21 cellular contexts compared by ENCODE assay signal in the genomic region with DNA sequence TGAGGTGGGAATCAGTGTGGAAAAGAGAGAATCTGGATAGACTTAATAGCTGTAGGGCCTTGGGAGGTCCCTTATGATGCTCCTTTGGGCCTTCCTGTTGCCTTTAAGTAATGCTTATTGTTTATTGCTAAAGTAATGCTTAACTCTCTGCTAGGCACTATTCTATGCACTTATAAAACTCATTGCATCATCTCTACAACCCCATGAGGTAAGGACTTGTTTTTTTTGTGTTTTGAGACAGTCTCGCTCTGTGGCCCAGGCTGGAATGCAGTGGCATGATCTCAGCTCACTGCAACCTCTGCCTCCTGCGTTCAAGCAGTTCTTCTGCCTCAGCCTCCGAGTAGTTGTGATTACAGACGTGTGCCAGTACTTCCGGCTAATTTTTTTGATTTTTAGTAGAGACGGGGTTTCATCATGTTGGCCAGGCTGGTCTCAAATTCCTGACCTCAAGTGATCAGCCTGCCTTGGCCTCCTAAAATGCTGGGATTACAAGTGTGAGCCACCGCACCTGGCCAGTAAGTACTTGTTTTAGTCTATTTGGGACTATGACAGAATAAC. TPM values are rescaled to one million over a fixed set of nuclear protein-coding genes. Genes with fewer than 3 reads are reported as not detected.
DNase-seq lines count a peak whose midpoint lies in the region; ATAC-seq, FAIRE-seq and TF ChIP-seq lines count a peak whose summit lies in the region.
"Had no signal": no experiment of that assay in that cellular context is flagged by ENCODE, and none has a peak within 500 bp of the region (broad histone marks: within the 10 kb centered on the region; RNA-seq: fewer than 3 reads in every experiment).

No MANE protein-coding gene starts in this region.

- no peak overlapping the region for H3K4me3 ChIP-seq in HepG2 (replicated peaks in 1 of 3; ENCODE audit: insufficient read depth in 1 of 3, low read depth in 2 of 3, low read length in 3 of 3)
- no peak overlapping the region for H3K4me3 ChIP-seq in right lobe of liver
- no peak overlapping the region for H3K4me3 ChIP-seq in fibroblast of villous mesenchyme (ENCODE audit: low read depth, low read length)
- H3K4me3 ChIP-seq in upper lobe of right lung = no peak overlapping the region
- H3K4me3 ChIP-seq: BLaER1 treated with 17β-estradiol and CSF1 and Interleukin-3, amounts not matched to agents 10 nM and 100 nM; GM12878; Peyer's patch had no signal

- H3K36me3 Mint-ChIP-seq in activated CD8-positive, alpha-beta T cell treated with anti-CD3 and anti-CD28 coated beads for 36 hours (ENCODE audit: low read depth) = peaks cover 32% of the 10 kb centered on the region
- peaks cover 53% of the 10 kb centered on the region for H3K36me3 Mint-ChIP-seq in activated CD8-positive, alpha-beta T cell treated with anti-CD3 and anti-CD28 coated beads, Interleukin-2, amount 10 ng/mL, durations not matched to agents 7 days and 5 days (ENCODE audit: low read depth)

- CTCF ChIA-PET in activated CD8-positive, alpha-beta T cell treated with anti-CD3 and anti-CD28 coated beads for 36 hours (lab: Charles Lee) = interaction anchor here (1.2 kb wide), 1 partner anchor 22 kb away, joined by 5 read pairs; a partner anchor contains a TSS
- CTCF ChIA-PET in activated CD8-positive, alpha-beta T cell treated with anti-CD3 and anti-CD28 coated beads, Interleukin-2, amount 10 ng/mL, durations not matched to agents 7 days and 5 days (lab: Charles Lee) = no interaction called here
- CTCF ChIA-PET in HepG2 (lab: Yijun Ruan, JAX; ENCODE audit: low intra/inter-chr PET ratio, low total read pairs) = no interaction called here

- WGBS in HepG2 (ENCODE audit: low lambda C conversion rate) = 98% methylated on average over 7 of the region's 7 CpGs
- WGBS in right lobe of liver (ENCODE audit: insufficient coverage, low coverage, low lambda C conversion rate, missing lambda C conversion rate) = 98% methylated on average over 6 of the region's 7 CpGs

- BruUV-seq in HepG2 (replicated peaks; lab: Mats Ljungman, UMichigan) = no TSS peak

- H3K4me2 ChIP-seq in HepG2 (ENCODE audit: low read depth, low read length) = no peak overlapping the region
- H3K4me2 ChIP-seq: BLaER1 treated with 17β-estradiol and CSF1 and Interleukin-3, amounts not matched to agents 10 nM and 100 nM had no signal

- H3K9me3 ChIP-seq in HepG2 (ENCODE audit: low read length) = no peaks in the 10 kb centered on the region
- H3K9me3 ChIP-seq in right lobe of liver = no peaks in the 10 kb centered on the region
- no peaks in the 10 kb centered on the region for H3K9me3 ChIP-seq in upper lobe of right lung
- H3K9me3 ChIP-seq: BLaER1 treated with 17β-estradiol and CSF1 and Interleukin-3, amounts not matched to agents 10 nM and 100 nM; Peyer's patch had no signal

- no peaks in the 10 kb centered on the region for H3K27me3 Mint-ChIP-seq in activated CD8-positive, alpha-beta T cell treated with anti-CD3 and anti-CD28 coated beads for 36 hours
- H3K27me3 Mint-ChIP-seq in activated CD8-positive, alpha-beta T cell treated with anti-CD3 and anti-CD28 coated beads, Interleukin-2, amount 10 ng/mL, durations not matched to agents 7 days and 5 days (ENCODE audit: low read depth) = no peaks in the 10 kb centered on the region

- ATAC-seq in activated CD8-positive, alpha-beta T cell treated with anti-CD3 and anti-CD28 coated beads for 36 hours = no peak
- ATAC-seq in activated CD8-positive, alpha-beta T cell treated with anti-CD3 and anti-CD28 coated beads, Interleukin-2, amount 10 ng/mL, durations not matched to agents 7 days and 5 days = no peak
- ATAC-seq in HepG2 = no peak
- ATAC-seq in right lobe of liver = no peak
- ATAC-seq in upper lobe of right lung = no peak
- no peak for ATAC-seq in GM21515 (IDR thresholded peaks at IDR 0.05; ENCODE audit: unreplicated experiment)
- no peak for ATAC-seq in HG03460 (IDR thresholded peaks at IDR 0.05; ENCODE audit: unreplicated experiment)
- ATAC-seq: CD8-positive, alpha-beta T cell; GM12878 had no signal

- H3K36me3 ChIP-seq in HepG2 (replicated peaks in 1 of 2; ENCODE audit: control insufficient read depth in 1 of 2, insufficient read depth in 2 of 2, low read length in 2 of 2) = peaks cover 14 to 25% of the 10 kb centered on the region in 2 experiments
- peaks cover 6 to 31% (median 15%) of the 10 kb centered on the region in 4 donors for H3K36me3 ChIP-seq in right lobe of liver
- H3K36me3 ChIP-seq in upper lobe of right lung = peaks cover 34% of the 10 kb centered on the region

- in situ Hi-C loops in HepG2 (cut with HindIII; ENCODE audit: extremely low pct_ligation_motif_present, low pct_unique_long_range_greater_than_20kb) = no loop called here

- H3K9me3 Mint-ChIP-seq in activated CD8-positive, alpha-beta T cell treated with anti-CD3 and anti-CD28 coated beads for 36 hours = no peaks in the 10 kb centered on the region
- no peaks in the 10 kb centered on the region for H3K9me3 Mint-ChIP-seq in activated CD8-positive, alpha-beta T cell treated with anti-CD3 and anti-CD28 coated beads, Interleukin-2, amount 10 ng/mL, durations not matched to agents 7 days and 5 days (ENCODE audit: insufficient read depth)
- H3K9me3 Mint-ChIP-seq: CD8-positive, alpha-beta T cell had no signal

- no peak overlapping the region for H3K9ac ChIP-seq in HepG2 (ENCODE audit: insufficient read depth, low read depth, low read length)
- H3K9ac ChIP-seq: BLaER1 treated with 17β-estradiol and CSF1 and Interleukin-3, amounts not matched to agents 10 nM and 100 nM had no signal

- TF ChIP-seq EP300 in HepG2 (IDR thresholded peaks at IDR 0.05; ENCODE audit: low read depth in 2 of 2, low read length in 2 of 2) (no peak), HepG2 (CRISPR knock-in tag; IDR thresholded peaks at IDR 0.05; ENCODE audit: borderline replicate concordance) (no peak)

- no peaks in the 10 kb centered on the region for H3K79me2 ChIP-seq in HepG2 (ENCODE audit: insufficient read depth, low read length)

- no peak for TF ChIP-seq RAD21 in HepG2 (CRISPR knock-in tag; IDR thresholded peaks at IDR 0.05)

- no peak overlapping the region for H3K27ac ChIP-seq in HepG2 (ENCODE audit: extremely low read length, insufficient read depth, low read length)
- no peak overlapping the region for H3K27ac ChIP-seq in right lobe of liver
- H3K27ac ChIP-seq in upper lobe of right lung = no peak overlapping the region
- H3K27ac ChIP-seq: BLaER1 treated with 17β-estradiol and CSF1 and Interleukin-3, amounts not matched to agents 10 nM and 100 nM; Peyer's patch had no signal

- H3K27ac Mint-ChIP-seq in activated CD8-positive, alpha-beta T cell treated with anti-CD3 and anti-CD28 coated beads for 36 hours = peak overlapping the region; percentile 49
- H3K27ac Mint-ChIP-seq in activated CD8-positive, alpha-beta T cell treated with anti-CD3 and anti-CD28 coated beads, Interleukin-2, amount 10 ng/mL, durations not matched to agents 7 days and 5 days = no peak overlapping the region

- H3K27me3 ChIP-seq in HepG2 (ENCODE audit: control insufficient read depth in 1 of 2, insufficient read depth in 2 of 2, low read length in 2 of 2) = no peaks in the 10 kb centered on the region
- no peaks in the 10 kb centered on the region for H3K27me3 ChIP-seq in right lobe of liver
- no peaks in the 10 kb centered on the region for H3K27me3 ChIP-seq in upper lobe of right lung
- H3K27me3 ChIP-seq: BLaER1 treated with 17β-estradiol and CSF1 and Interleukin-3, amounts not matched to agents 10 nM and 100 nM; Peyer's patch had no signal

- TF ChIP-seq POLR2A in HepG2 (IDR thresholded peaks at IDR 0.05; ENCODE audit: insufficient read depth in 1 of 2, low read depth in 2 of 2, low read length in 2 of 2) = no peak
- no peak for TF ChIP-seq POLR2A in right lobe of liver (IDR thresholded peaks at IDR 0.05)

- H2AFZ ChIP-seq in HepG2 (ENCODE audit: low read length) = no peak overlapping the region

- TF ChIP-seq CTCF in activated CD8-positive, alpha-beta T cell treated with anti-CD3 and anti-CD28 coated beads for 36 hours (IDR thresholded peaks at IDR 0.05) = no peak
- no peak for TF ChIP-seq CTCF in HepG2 (CRISPR knock-in tag; IDR thresholded peaks at IDR 0.05)
- no peak for TF ChIP-seq CTCF in right lobe of liver (IDR thresholded peaks at IDR 0.05)
- TF ChIP-seq CTCF in fibroblast of villous mesenchyme (IDR thresholded peaks at IDR 0.05; ENCODE audit: insufficient read depth, low read depth, low read length) = no peak
- TF ChIP-seq CTCF in upper lobe of right lung (IDR thresholded peaks at IDR 0.05) = no peak

- POLR2A ChIA-PET in activated CD8-positive, alpha-beta T cell treated with anti-CD3 and anti-CD28 coated beads for 36 hours (lab: Charles Lee) = interaction anchor here (0.9 kb wide), 1 partner anchor 16 kb away, joined by 3 read pairs; no protein-coding TSS in a partner anchor
- POLR2A ChIA-PET in activated CD8-positive, alpha-beta T cell treated with anti-CD3 and anti-CD28 coated beads, Interleukin-2, amount 10 ng/mL, durations not matched to agents 7 days and 5 days (lab: Charles Lee) = interaction anchor here (1.7 kb wide), 1 partner anchor 22 kb away, joined by 5 read pairs; a partner anchor contains a TSS
- POLR2A ChIA-PET in HepG2 (lab: Yijun Ruan, JAX) = no interaction called here

- H3K4me1 ChIP-seq in HepG2 (ENCODE audit: insufficient read depth, low read length) = no peaks in the 10 kb centered on the region
- no peaks in the 10 kb centered on the region for H3K4me1 ChIP-seq in right lobe of liver
- no peaks in the 10 kb centered on the region for H3K4me1 ChIP-seq in upper lobe of right lung
- H3K4me1 ChIP-seq: BLaER1 treated with 17β-estradiol and CSF1 and Interleukin-3, amounts not matched to agents 10 nM and 100 nM; Peyer's patch had no signal

- no peak for DNase-seq in activated CD8-positive, alpha-beta T cell treated with anti-CD3 and anti-CD28 coated beads for 36 hours
- DNase-seq in activated CD8-positive, alpha-beta T cell treated with anti-CD3 and anti-CD28 coated beads, Interleukin-2, amount 10 ng/mL, durations not matched to agents 7 days and 5 days = no peak
- DNase-seq in HepG2 (ENCODE audit: low spot score) (no peak), right lobe of liver (no peak), fibroblast of villous mesenchyme (ENCODE audit: low read depth) (peak; percentile 13), upper lobe of right lung (peak; percentile 21)
- DNase-seq: 8988T; CD8-positive, alpha-beta T cell; DND-41; IMR-90; NCI-H1105; NCI-H146; NCI-H2029; NCI-H226; NCI-H524 treated with DMSO at 0.1 percent for 48 hours; Peyer's patch had no signal

- H4K20me1 ChIP-seq in HepG2 (ENCODE audit: insufficient read depth, low read length) = no peaks in the 10 kb centered on the region

- H3K4me3 Mint-ChIP-seq in activated CD8-positive, alpha-beta T cell treated with anti-CD3 and anti-CD28 coated beads for 36 hours = no peak overlapping the region
- no peak overlapping the region for H3K4me3 Mint-ChIP-seq in activated CD8-positive, alpha-beta T cell treated with anti-CD3 and anti-CD28 coated beads, Interleukin-2, amount 10 ng/mL, durations not matched to agents 7 days and 5 days
- H3K4me3 Mint-ChIP-seq: CD8-positive, alpha-beta T cell had no signal

- H3K4me1 Mint-ChIP-seq in activated CD8-positive, alpha-beta T cell treated with anti-CD3 and anti-CD28 coated beads for 36 hours (ENCODE audit: low read depth) = no peaks in the 10 kb centered on the region
- H3K4me1 Mint-ChIP-seq in activated CD8-positive, alpha-beta T cell treated with anti-CD3 and anti-CD28 coated beads, Interleukin-2, amount 10 ng/mL, durations not matched to agents 7 days and 5 days (ENCODE audit: low read depth) = no peaks in the 10 kb centered on the region

- intact Hi-C loops in activated CD8-positive, alpha-beta T cell treated with anti-CD3 and anti-CD28 coated beads for 36 hours (cut with micrococcal nuclease) = no loop called here
- intact Hi-C loops in HepG2 (cut with micrococcal nuclease; ENCODE audit: unreplicated experiment) (no loop called here), right lobe of liver (cut with DNase I) (no loop called here), upper lobe of right lung (cut with DNase I) (no loop called here)

- FAIRE-seq in HepG2 (lab: Jason Lieb, UNC) = no peak
- FAIRE-seq: GM12878 had no signal

RNA-seq across cellular contexts. Expression of a gene that starts 22.3 kb away (rescaled TPM):
- total RNA-seq in activated CD8-positive, alpha-beta T cell treated with anti-CD3 and anti-CD28 coated beads for 36 hours = 10 to 100 TPM; 53.1 to 54.7 TPM
- 10 to 100 TPM; 93.8 to 94.3 TPM for total RNA-seq in activated CD8-positive, alpha-beta T cell treated with anti-CD3 and anti-CD28 coated beads, Interleukin-2, amount 10 ng/mL, durations not matched to agents 7 days and 5 days
- 52.3 and 62.6 TPM in 2 replicates for total RNA-seq in HepG2 (2016; rRNA removed; fragmentation: Illumina TruSeq; extraction: Trizol)
- 9.4 and 10.0 TPM in 2 replicates for total RNA-seq in HepG2 (2016; cell fraction: cytosol; rRNA removed; fragmentation: Illumina TruSeq; extraction: Trizol; ENCODE audit: low read depth)
- total RNA-seq in HepG2 (2016; cell fraction: insoluble cytoplasmic fraction; rRNA removed; fragmentation: Illumina TruSeq; extraction: Trizol) = 51.2 and 64.2 TPM in 2 replicates
- 20.2 and 23.2 TPM in 2 replicates for total RNA-seq in HepG2 (2016; cell fraction: membrane; rRNA removed; fragmentation: Illumina TruSeq; extraction: Trizol)
- 22.1 and 26.7 TPM in 2 replicates for total RNA-seq in HepG2 (2016; cell fraction: nucleus; rRNA removed; fragmentation: Illumina TruSeq; extraction: Trizol)
- polyA plus RNA-seq in HepG2 (2011; rRNA removed) = 38.5 and 41.0 TPM in 2 replicates
- polyA plus RNA-seq in HepG2 (2011; cell fraction: cytosol; rRNA removed) = 48.1 and 54.1 TPM in 2 replicates
- 22.4 and 27.6 TPM in 2 replicates for polyA plus RNA-seq in HepG2 (2011; cell fraction: nucleus; rRNA removed)
- 24.9 and 33.4 TPM in 2 replicates for polyA plus RNA-seq in HepG2 (2012)
- 7.1 and 7.3 TPM in 2 replicates for polyA plus RNA-seq in HepG2 (2016; cell fraction: cytosol; fragmentation: Illumina TruSeq; extraction: Trizol; ENCODE audit: low read depth)
- 55.1 and 59.1 TPM in 2 replicates for polyA plus RNA-seq in HepG2 (2016; cell fraction: insoluble cytoplasmic fraction; fragmentation: Illumina TruSeq; extraction: Trizol; ENCODE audit: low read depth)
- 10.5 and 12.4 TPM in 2 replicates for polyA plus RNA-seq in HepG2 (2016; cell fraction: membrane; fragmentation: Illumina TruSeq; extraction: Trizol; ENCODE audit: low read depth)
- 30.2 and 30.4 TPM in 2 replicates for polyA plus RNA-seq in HepG2 (2016; cell fraction: nucleus; fragmentation: Illumina TruSeq; extraction: Trizol; ENCODE audit: insufficient read depth, low read depth)
- 43.7 and 55.9 TPM in 2 replicates for polyA minus RNA-seq in HepG2 (2011; rRNA and poly(A)+ RNA removed; ENCODE audit: low replicate concordance)
- 21.5 and 24.9 TPM in 2 replicates for polyA minus RNA-seq in HepG2 (2011; cell fraction: cytosol; rRNA and poly(A)+ RNA removed)
- polyA minus RNA-seq in HepG2 (2011; cell fraction: nucleus; rRNA and poly(A)+ RNA removed) = 18.5 and 22.5 TPM in 2 replicates
- 10 to 100 TPM; 13.9 to 28.3 (median 24.2) TPM for total RNA-seq in right lobe of liver
- 90.5 and 104 TPM in 2 replicates for total RNA-seq in fibroblast of villous mesenchyme
- 78.1 TPM for total RNA-seq in upper lobe of right lung

RNA-seq across cellular contexts. Expression of a gene that starts 25.6 kb away (rescaled TPM):
- total RNA-seq in activated CD8-positive, alpha-beta T cell treated with anti-CD3 and anti-CD28 coated beads for 36 hours = not detected
- total RNA-seq in activated CD8-positive, alpha-beta T cell treated with anti-CD3 and anti-CD28 coated beads, Interleukin-2, amount 10 ng/mL, durations not matched to agents 7 days and 5 days = not detected
- total RNA-seq in HepG2 (2016; rRNA removed; fragmentation: Illumina TruSeq; extraction: Trizol) (0.21 and 0.80 TPM in 2 replicates), right lobe of liver (1 to 10 TPM in 2 of 6 experiments, not detected in 4; 1.6 to 1.8 TPM), fibroblast of villous mesenchyme (under 0.01 TPM in 1 of 2 replicates, not detected in the other), upper lobe of right lung (not detected)
- total RNA-seq in HepG2 (2016; cell fraction: cytosol; rRNA removed; fragmentation: Illumina TruSeq; extraction: Trizol; ENCODE audit: low read depth) = 0.35 and 0.51 TPM in 2 replicates
- total RNA-seq in HepG2 (2016; cell fraction: insoluble cytoplasmic fraction; rRNA removed; fragmentation: Illumina TruSeq; extraction: Trizol) = 0.25 and 0.74 TPM in 2 replicates
- total RNA-seq in HepG2 (2016; cell fraction: membrane; rRNA removed; fragmentation: Illumina TruSeq; extraction: Trizol) = 0.21 and 0.40 TPM in 2 replicates
- 1.3 and 1.5 TPM in 2 replicates for total RNA-seq in HepG2 (2016; cell fraction: nucleus; rRNA removed; fragmentation: Illumina TruSeq; extraction: Trizol)
- 1.4 and 1.8 TPM in 2 replicates for polyA plus RNA-seq in HepG2 (2011; rRNA removed)
- 0.54 and 1.0 TPM in 2 replicates for polyA plus RNA-seq in HepG2 (2011; cell fraction: cytosol; rRNA removed)
- 7.5 and 11.1 TPM in 2 replicates for polyA plus RNA-seq in HepG2 (2011; cell fraction: nucleus; rRNA removed)
- polyA plus RNA-seq in HepG2 (2012) = 0.85 and 0.95 TPM in 2 replicates
- 0.08 and 0.24 TPM in 2 replicates for polyA plus RNA-seq in HepG2 (2016; cell fraction: cytosol; fragmentation: Illumina TruSeq; extraction: Trizol; ENCODE audit: low read depth)
- 0.33 and 0.38 TPM in 2 replicates for polyA plus RNA-seq in HepG2 (2016; cell fraction: insoluble cytoplasmic fraction; fragmentation: Illumina TruSeq; extraction: Trizol; ENCODE audit: low read depth)
- 0.07 and 0.15 TPM in 2 replicates for polyA plus RNA-seq in HepG2 (2016; cell fraction: membrane; fragmentation: Illumina TruSeq; extraction: Trizol; ENCODE audit: low read depth)
- polyA plus RNA-seq in HepG2 (2016; cell fraction: nucleus; fragmentation: Illumina TruSeq; extraction: Trizol; ENCODE audit: insufficient read depth, low read depth) = 4.4 and 5.3 TPM in 2 replicates
- 0.26 TPM in 1 of 2 replicates, not detected in the other for polyA minus RNA-seq in HepG2 (2011; rRNA and poly(A)+ RNA removed; ENCODE audit: low replicate concordance)
- 0.30 and 0.70 TPM in 2 replicates for polyA minus RNA-seq in HepG2 (2011; cell fraction: cytosol; rRNA and poly(A)+ RNA removed)
- polyA minus RNA-seq in HepG2 (2011; cell fraction: nucleus; rRNA and poly(A)+ RNA removed) = 0.75 and 0.77 TPM in 2 replicates
- total RNA-seq: CD8-positive, alpha-beta T cell; H4; IMR-90; Peyer's patch had no signal
- polyA plus RNA-seq: IMR-90 had no signal

RNA-seq across cellular contexts. Expression of a gene that starts 51.2 kb away (rescaled TPM):
- total RNA-seq in activated CD8-positive, alpha-beta T cell treated with anti-CD3 and anti-CD28 coated beads for 36 hours = 1,000 to 10,000 TPM in 1 of 2 experiments, 100 to 1,000 TPM in 1; 820 to 1,043 TPM
- total RNA-seq in activated CD8-positive, alpha-beta T cell treated with anti-CD3 and anti-CD28 coated beads, Interleukin-2, amount 10 ng/mL, durations not matched to agents 7 days and 5 days = 1,000 to 10,000 TPM; 1,730 to 2,232 TPM
- 859 and 11,018 TPM in 2 replicates for total RNA-seq in HepG2 (2016; rRNA removed; fragmentation: Illumina TruSeq; extraction: Trizol)
- 16,281 and 17,236 TPM in 2 replicates for total RNA-seq in HepG2 (2016; cell fraction: cytosol; rRNA removed; fragmentation: Illumina TruSeq; extraction: Trizol; ENCODE audit: low read depth)
- total RNA-seq in HepG2 (2016; cell fraction: insoluble cytoplasmic fraction; rRNA removed; fragmentation: Illumina TruSeq; extraction: Trizol) = 1,309 and 10,613 TPM in 2 replicates
- total RNA-seq in HepG2 (2016; cell fraction: membrane; rRNA removed; fragmentation: Illumina TruSeq; extraction: Trizol) = 2,848 and 3,475 TPM in 2 replicates
- 52,466 and 64,417 TPM in 2 replicates for total RNA-seq in HepG2 (2016; cell fraction: nucleus; rRNA removed; fragmentation: Illumina TruSeq; extraction: Trizol)
- polyA plus RNA-seq in HepG2 (2011; rRNA removed) = under 0.01 TPM in 2 replicates
- polyA plus RNA-seq in HepG2 (2011; cell fraction: cytosol; rRNA removed) = under 0.01 TPM in 2 replicates
- polyA plus RNA-seq in HepG2 (2011; cell fraction: nucleus; rRNA removed) = under 0.01 TPM in 2 replicates
- 59.2 and 78.2 TPM in 2 replicates for polyA plus RNA-seq in HepG2 (2012)
- 27.3 and 44.4 TPM in 2 replicates for polyA plus RNA-seq in HepG2 (2016; cell fraction: cytosol; fragmentation: Illumina TruSeq; extraction: Trizol; ENCODE audit: low read depth)
- polyA plus RNA-seq in HepG2 (2016; cell fraction: insoluble cytoplasmic fraction; fragmentation: Illumina TruSeq; extraction: Trizol; ENCODE audit: low read depth) = not detected in 2 replicates
- not detected in 2 replicates for polyA plus RNA-seq in HepG2 (2016; cell fraction: membrane; fragmentation: Illumina TruSeq; extraction: Trizol; ENCODE audit: low read depth)
- 32.8 TPM in 1 of 2 replicates, not detected in the other for polyA plus RNA-seq in HepG2 (2016; cell fraction: nucleus; fragmentation: Illumina TruSeq; extraction: Trizol; ENCODE audit: insufficient read depth, low read depth)
- polyA minus RNA-seq in HepG2 (2011; rRNA and poly(A)+ RNA removed; ENCODE audit: low replicate concordance) = 12,820 and 15,604 TPM in 2 replicates
- polyA minus RNA-seq in HepG2 (2011; cell fraction: cytosol; rRNA and poly(A)+ RNA removed) = 90,102 and 105,040 TPM in 2 replicates
- 42,574 and 58,030 TPM in 2 replicates for polyA minus RNA-seq in HepG2 (2011; cell fraction: nucleus; rRNA and poly(A)+ RNA removed)
- total RNA-seq in right lobe of liver = 1,000 to 10,000 TPM in 3 of 6 experiments, 100 to 1,000 TPM in 1, under 1 TPM in 2; under 0.01 to 3,377 (median 977) TPM
- total RNA-seq in fibroblast of villous mesenchyme = under 0.01 TPM in 1 of 2 replicates, not detected in the other
- total RNA-seq in upper lobe of right lung = 6,622 TPM
- total RNA-seq: H4 had no signal
- polyA plus RNA-seq: IMR-90 had no signal

Comparison
In these comparisons a context has a peak if more than half of its experiments do, and no peak if none do; other contexts are left out.
1. DNase-seq: peak in fibroblast of villous mesenchyme (single experiment) and upper lobe of right lung (single experiment); none in activated CD8-positive, alpha-beta T cell treated with anti-CD3 and anti-CD28 coated beads for 36 hours (single experiment), activated CD8-positive, alpha-beta T cell treated with anti-CD3 and anti-CD28 coated beads, Interleukin-2, amount 10 ng/mL, durations not matched to agents 7 days and 5 days (single experiment), HepG2 (single experiment) and right lobe of liver (0 of 3).